25 cellular contexts compared by ENCODE assay signal in the genomic region with DNA sequence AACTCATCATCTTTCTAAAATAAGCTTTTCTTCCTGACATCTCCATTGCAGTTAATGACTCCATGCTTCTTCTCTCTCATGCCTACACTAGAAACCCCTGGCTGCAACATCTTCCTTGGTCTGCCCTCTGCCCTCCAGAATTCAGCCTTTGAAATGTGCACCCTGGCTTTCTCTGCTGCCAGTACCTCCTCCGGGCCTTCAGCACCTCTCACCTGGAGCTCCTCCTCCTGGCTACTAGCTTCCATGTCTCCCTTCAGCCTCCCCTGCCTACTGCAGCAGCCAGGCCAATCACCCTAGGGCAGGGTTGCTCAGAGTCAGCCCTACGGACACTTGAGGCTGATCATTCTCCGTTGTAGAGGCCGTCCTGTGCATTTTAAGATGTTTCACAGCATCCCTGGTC. TPM values are rescaled to one million over a fixed set of nuclear protein-coding genes. Genes with fewer than 3 reads are reported as not detected.
DNase-seq lines count a peak whose midpoint lies in the region; ATAC-seq, FAIRE-seq and TF ChIP-seq lines count a peak whose summit lies in the region.
"Had no signal": no experiment of that assay in that cellular context is flagged by ENCODE, and none has a peak within 500 bp of the region (broad histone marks: within the 10 kb centered on the region; RNA-seq: fewer than 3 reads in every experiment).

No MANE protein-coding gene starts in this region.

- H3K36me3 ChIP-seq in bronchial epithelial cell (ENCODE audit: control insufficient read depth, insufficient read depth, low read length) (no peaks in the 10 kb centered on the region), neural progenitor cell (no peaks in the 10 kb centered on the region)

- H3K9ac ChIP-seq in neural progenitor cell: no peak overlapping the region
- H3K9ac ChIP-seq: GM23248 had no signal

- ATAC-seq in HG02571 (IDR thresholded peaks at IDR 0.05; ENCODE audit: unreplicated experiment): no peak
- ATAC-seq: GM12878 had no signal

- no peaks in the 10 kb centered on the region for H3K9me3 ChIP-seq in neural progenitor cell (ENCODE audit: low read depth)

- peaks cover 8% of the 10 kb centered on the region for H3K4me1 ChIP-seq in neural progenitor cell

- no peaks in the 10 kb centered on the region for H3K36me3 Mint-ChIP-seq in neural progenitor cell
- H3K36me3 Mint-ChIP-seq: IgD-negative memory B cell had no signal

- H3K9me3 Mint-ChIP-seq in neural progenitor cell: no peaks in the 10 kb centered on the region
- H3K9me3 Mint-ChIP-seq: IgD-negative memory B cell had no signal

- DNase-seq in DMS53 (lab: John Stamatoyannopoulos, UW) (peak; percentile 8), DMS53 treated with DMSO at 0.1 percent for 48 hours (lab: John Stamatoyannopoulos, UW; ENCODE audit: unreplicated experiment) (no peak), bronchial epithelial cell (ENCODE audit: low read depth) (peak; percentile 15), islet precursor cell (peak; percentile 66), neural progenitor cell (ENCODE audit: low spot score) (peak; percentile 25), AG08395 (ENCODE audit: low spot score) (no peak), NCI-H187 treated with DMSO at 0.1 percent for 48 hours (lab: John Stamatoyannopoulos, UW) (no peak)
- DNase-seq: 8988T, C1 segment of cervical spinal cord, GF-D8, GM23248, MM.1S, NCI-H1092, NCI-H1436 treated with DMSO at 0.1 percent for 48 hours, NCI-H2029 treated with DMSO at 0.1 percent for 48 hours, NCI-H2171, NCI-H69, Right ventricle myocardium superior had no signal

- no peak overlapping the region for H3K4me2 ChIP-seq in neural progenitor cell

- H3K79me2 ChIP-seq in neural progenitor cell (ENCODE audit: low read depth): no peaks in the 10 kb centered on the region

- no peak overlapping the region for H3K27ac Mint-ChIP-seq in neural progenitor cell
- H3K27ac Mint-ChIP-seq: IgD-negative memory B cell had no signal

- no peak for TF ChIP-seq CTCF in bronchial epithelial cell (IDR thresholded peaks at IDR 0.05; ENCODE audit: insufficient read depth, low read length, severe bottlenecking)
- peak; percentile 11 for TF ChIP-seq CTCF in neural progenitor cell (IDR thresholded peaks at IDR 0.05)

- H4K20me1 ChIP-seq in neural progenitor cell (ENCODE audit: low read depth): no peaks in the 10 kb centered on the region

- H2AFZ ChIP-seq in neural progenitor cell (replicated peaks): no peak overlapping the region
- H2AFZ ChIP-seq: GM23248 had no signal

- peaks cover 6% of the 10 kb centered on the region for H3K27me3 Mint-ChIP-seq in neural progenitor cell (ENCODE audit: insufficient read depth, low read depth)

- no peaks in the 10 kb centered on the region for H3F3A ChIP-seq in neural progenitor cell (ENCODE audit: low read depth)

- H3K4me3 Mint-ChIP-seq in neural progenitor cell: no peak overlapping the region
- H3K4me3 Mint-ChIP-seq: IgD-negative memory B cell had no signal

- H3K27ac ChIP-seq in neural progenitor cell: no peak overlapping the region
- H3K27ac ChIP-seq: GM23248 had no signal

- no peak for FAIRE-seq in bronchial epithelial cell (lab: Jason Lieb, UNC)
- FAIRE-seq: GM12878, GM19239, HTR-8/SVneo had no signal

- H3K27me3 ChIP-seq in bronchial epithelial cell (ENCODE audit: control insufficient read depth, insufficient read depth, low read length) (no peaks in the 10 kb centered on the region), neural progenitor cell (no peaks in the 10 kb centered on the region)

- H3K4me1 Mint-ChIP-seq in neural progenitor cell: no peaks in the 10 kb centered on the region
- H3K4me1 Mint-ChIP-seq: IgD-negative memory B cell had no signal

- no peak overlapping the region for H3K4me3 ChIP-seq in bronchial epithelial cell (ENCODE audit: low read depth, low read length)
- H3K4me3 ChIP-seq in neural progenitor cell: no peak overlapping the region
- H3K4me3 ChIP-seq: GM12878, GM23248 had no signal

RNA-seq across cellular contexts. Expression of gene SUSD4, which starts 18.3 kb away (rescaled TPM):
- total RNA-seq in bronchial epithelial cell: 0.79 and 3.1 TPM in 2 replicates
- total RNA-seq in neural progenitor cell (ENCODE audit: low replicate concordance): 1.6 and 3.5 TPM in 2 replicates

RNA-seq across cellular contexts. Expression of gene CCDC185, which starts 47.5 kb away (rescaled TPM):
- not detected in 2 replicates for total RNA-seq in bronchial epithelial cell
- not detected in 2 replicates for total RNA-seq in neural progenitor cell (ENCODE audit: low replicate concordance)
- total RNA-seq: GM12878, GM23248, LHCN-M2, OCI-LY7, Right ventricle myocardium superior had no signal

Comparison
In these comparisons a context has a peak if more than half of its experiments do, and no peak if none do; other contexts are left out.
1. DNase-seq: peak in DMS53 (single experiment), bronchial epithelial cell (single experiment), islet precursor cell (single experiment) and neural progenitor cell (single experiment); none in DMS53 treated with DMSO at 0.1 percent for 48 hours (single experiment), AG08395 (single experiment) and NCI-H187 treated with DMSO at 0.1 percent for 48 hours (single experiment).